ENCODE assay signal across 17 cellular contexts in the genomic region with DNA sequence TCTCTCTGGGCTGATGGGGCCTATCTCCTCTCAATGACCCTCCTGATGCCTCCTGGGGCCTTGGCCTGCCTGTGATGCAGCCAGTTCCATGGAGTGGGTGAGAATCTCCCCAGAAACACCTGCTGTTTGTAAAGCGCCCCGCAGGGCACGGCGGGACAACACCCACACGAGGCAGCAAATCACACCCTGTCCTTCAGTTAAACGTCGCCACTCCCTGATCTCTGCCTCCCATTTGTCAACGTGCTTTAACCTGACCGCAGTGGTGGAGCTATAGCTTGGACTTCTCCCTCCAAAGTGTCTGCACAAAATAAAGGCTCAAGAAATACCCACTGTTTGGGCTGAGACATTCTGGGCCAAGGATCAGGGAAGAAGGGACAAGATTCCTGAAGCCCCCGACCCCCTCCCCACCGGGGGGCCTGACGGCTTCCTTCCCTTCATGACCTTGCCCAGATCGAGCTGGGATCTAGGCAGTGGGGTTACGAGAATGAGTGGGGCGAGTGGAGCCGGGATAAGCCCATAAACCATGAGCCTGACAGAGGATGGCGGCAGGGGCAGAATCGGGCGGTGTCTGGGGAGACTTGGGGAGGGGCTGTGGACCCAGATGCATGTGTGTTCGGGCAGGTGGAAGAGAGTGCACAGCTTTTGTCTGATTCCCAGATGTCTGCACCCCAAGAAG.
"Had no signal": no experiment of that assay in that cellular context is flagged by ENCODE, and none has a peak within 500 bp of the region (broad histone marks: within the 10 kb centered on the region; RNA-seq: fewer than 3 reads in every experiment).

No MANE protein-coding gene starts in this region.

- DNase-seq: activated CD4-positive, alpha-beta memory T cell treated with anti-CD3 and anti-CD28 coated beads, Interleukin-2, amount 10 ng/mL, durations not matched to agents 7 days and 5 days; activated CD4-positive, alpha-beta T cell treated with anti-CD3 and anti-CD28 coated beads for 36 hours; activated effector memory CD4-positive, alpha-beta T cell treated with Interleukin-2 at 50 U/mL for 16 hours; activated T-cell treated with anti-CD3 and anti-CD28 coated beads, Interleukin-2, amount 50 U/mL, for 4 hours; kidney; left ventricle myocardium superior; pancreas; stimulated activated CD4-positive, alpha-beta T cell treated with anti-CD3 and anti-CD28 coated beads, Interleukin-4, amount 100 ng/mL, for 24 hours; stimulated activated naive CD4-positive, alpha-beta T cell; SW 1271 had no signal

- H3K9me3 Mint-ChIP-seq: activated CD4-positive, alpha-beta memory T cell treated with anti-CD3 and anti-CD28 coated beads, Interleukin-2, amount 10 ng/mL, durations not matched to agents 7 days and 5 days; activated T-cell treated with anti-CD3 and anti-CD28 coated beads, Interleukin-2, amount 50 U/mL, for 4 hours; neural progenitor cell; WTC11 had no signal

- H3K4me2 ChIP-seq: neural progenitor cell, smooth muscle cell had no signal

- H3K9me3 ChIP-seq: pancreas had no signal

- H3K27ac Mint-ChIP-seq: activated CD4-positive, alpha-beta memory T cell treated with anti-CD3 and anti-CD28 coated beads, Interleukin-2, amount 10 ng/mL, durations not matched to agents 7 days and 5 days; activated CD4-positive, alpha-beta T cell treated with anti-CD3 and anti-CD28 coated beads for 36 hours; activated naive CD8-positive, alpha-beta T cell; neural progenitor cell; WTC11 had no signal

- H3K4me1 ChIP-seq: heart left ventricle, neural progenitor cell, pancreas had no signal

- H3K9ac ChIP-seq: neural progenitor cell had no signal

- H2AFZ ChIP-seq: neural progenitor cell had no signal

- H3K4me1 Mint-ChIP-seq: activated CD4-positive, alpha-beta T cell treated with anti-CD3 and anti-CD28 coated beads for 36 hours; neural progenitor cell; WTC11 had no signal

- H3K4me3 ChIP-seq: cardiac muscle cell, heart left ventricle, neural progenitor cell, pancreas, smooth muscle cell had no signal

- H3K27me3 ChIP-seq: cardiac muscle cell, heart left ventricle, neural progenitor cell, pancreas had no signal

- H3K27me3 Mint-ChIP-seq: activated CD4-positive, alpha-beta memory T cell treated with anti-CD3 and anti-CD28 coated beads, Interleukin-2, amount 10 ng/mL, durations not matched to agents 7 days and 5 days; activated CD4-positive, alpha-beta T cell treated with anti-CD3 and anti-CD28 coated beads for 36 hours; activated naive CD8-positive, alpha-beta T cell had no signal

- H3K4me3 Mint-ChIP-seq: activated CD4-positive, alpha-beta memory T cell treated with anti-CD3 and anti-CD28 coated beads, Interleukin-2, amount 10 ng/mL, durations not matched to agents 7 days and 5 days; activated CD4-positive, alpha-beta T cell treated with anti-CD3 and anti-CD28 coated beads for 36 hours; activated T-cell treated with anti-CD3 and anti-CD28 coated beads, Interleukin-2, amount 50 U/mL, for 4 hours; neural progenitor cell; WTC11 had no signal

- H3K36me3 Mint-ChIP-seq: activated naive CD8-positive, alpha-beta T cell had no signal

- ATAC-seq: activated CD4-positive, alpha-beta T cell treated with anti-CD3 and anti-CD28 coated beads for 36 hours; activated T-cell treated with anti-CD3 and anti-CD28 coated beads, Interleukin-2, amount 50 U/mL, for 4 hours; heart left ventricle; left ventricle myocardium superior; pancreas; sciatic nerve; WTC11 had no signal

- H3K27ac ChIP-seq: cardiac muscle cell, heart left ventricle, neural progenitor cell, pancreas had no signal

- H3K36me3 ChIP-seq: neural progenitor cell had no signal
